Comparison of ENCODE assay signal across 1 cellular context in genomic region chr7:56218510-56218909, GRCh38.
TF ChIP-seq lines count a peak whose summit lies in the region.

No MANE protein-coding gene starts in this region.

TF ChIP-seq in HEK293, 187 proteins besides CTCF, POLR2A, EP300 and RAD21 (continued from another document):
- peak; percentile 50 for TF ChIP-seq PRDM10 (tag by site-specific recombination; IDR thresholded peaks at IDR 0.05)
- TF ChIP-seq, protein P1, sequence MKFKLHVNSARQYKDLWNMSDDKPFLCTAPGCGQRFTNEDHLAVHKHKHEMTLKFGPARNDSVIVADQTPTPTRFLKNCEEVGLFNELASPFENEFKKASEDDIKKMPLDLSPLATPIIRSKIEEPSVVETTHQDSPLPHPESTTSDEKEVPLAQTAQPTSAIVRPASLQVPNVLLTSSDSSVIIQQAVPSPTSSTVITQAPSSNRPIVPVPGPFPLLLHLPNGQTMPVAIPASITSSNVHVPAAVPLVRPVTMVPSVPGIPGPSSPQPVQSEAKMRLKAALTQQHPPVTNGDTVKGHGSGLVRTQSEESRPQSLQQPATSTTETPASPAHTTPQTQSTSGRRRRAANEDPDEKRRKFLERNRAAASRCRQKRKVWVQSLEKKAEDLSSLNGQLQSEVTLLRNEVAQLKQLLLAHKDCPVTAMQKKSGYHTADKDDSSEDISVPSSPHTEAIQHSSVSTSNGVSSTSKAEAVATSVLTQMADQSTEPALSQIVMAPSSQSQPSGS (tag by site-specific recombination; IDR thresholded peaks at IDR 0.05; ENCODE audit: low read depth), result 0 out of 2 replicates have a peak, but pooled peaks have one; percentile 10
- no peak for TF ChIP-seq BCL11B (tag by site-specific recombination; IDR thresholded peaks at IDR 0.05; ENCODE audit: low read depth)
